18 cellular contexts compared by ENCODE assay signal in the genomic region with DNA sequence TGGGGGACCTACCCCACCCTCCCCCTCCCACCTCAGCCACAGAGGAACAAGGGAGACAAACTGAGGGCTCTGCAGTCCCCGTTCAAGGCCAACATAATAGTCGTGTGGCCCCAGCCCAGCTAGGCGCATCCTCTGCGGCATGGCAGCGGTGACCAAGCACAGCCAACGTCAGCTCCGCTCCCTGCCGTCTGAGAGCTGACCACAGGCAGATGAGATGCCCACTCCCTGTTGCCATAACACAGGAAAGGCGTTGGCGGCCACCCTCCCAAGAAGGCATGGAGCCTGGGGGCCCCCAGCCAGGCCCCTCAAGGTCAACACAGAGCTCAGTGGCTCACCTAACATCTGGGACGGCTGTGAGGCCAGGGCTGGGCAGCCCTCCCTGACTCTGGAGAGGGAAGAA. TPM values are rescaled to one million over a fixed set of nuclear protein-coding genes. Genes with fewer than 3 reads are reported as not detected.
A peak's percentile ranks its signal among the peaks of the same experiment; 100 is the strongest.
DNase-seq lines count a peak whose midpoint lies in the region; ATAC-seq and TF ChIP-seq lines count a peak whose summit lies in the region.
"Had no signal": no experiment of that assay in that cellular context is flagged by ENCODE, and none has a peak within 500 bp of the region (broad histone marks: within the 10 kb centered on the region; RNA-seq: fewer than 3 reads in every experiment).

No MANE protein-coding gene starts in this region.

- H3K27me3 Mint-ChIP-seq in activated CD8-positive, alpha-beta T cell treated with anti-CD3 and anti-CD28 coated beads, Interleukin-2, amount 10 ng/mL, durations not matched to agents 7 days and 5 days (ENCODE audit: low read depth), result no peaks in the 10 kb centered on the region
- no peaks in the 10 kb centered on the region for H3K27me3 Mint-ChIP-seq in activated CD8-positive, alpha-beta T cell treated with anti-CD3 and anti-CD28 coated beads for 36 hours
- H3K27me3 Mint-ChIP-seq: B cell; CD4-positive, alpha-beta memory T cell had no signal

- intact Hi-C loops in activated CD8-positive, alpha-beta T cell treated with anti-CD3 and anti-CD28 coated beads for 36 hours (cut with micrococcal nuclease), result no loop called here
- intact Hi-C loops in sciatic nerve (cut with DNase I), result no loop called here

- H3K4me1 Mint-ChIP-seq in activated CD8-positive, alpha-beta T cell treated with anti-CD3 and anti-CD28 coated beads, Interleukin-2, amount 10 ng/mL, durations not matched to agents 7 days and 5 days (ENCODE audit: low read depth), result peaks cover 2% of the 10 kb centered on the region
- H3K4me1 Mint-ChIP-seq in activated CD8-positive, alpha-beta T cell treated with anti-CD3 and anti-CD28 coated beads for 36 hours (ENCODE audit: low read depth), result no peaks in the 10 kb centered on the region
- H3K4me1 Mint-ChIP-seq: B cell had no signal

- CTCF ChIA-PET in activated CD8-positive, alpha-beta T cell treated with anti-CD3 and anti-CD28 coated beads, Interleukin-2, amount 10 ng/mL, durations not matched to agents 7 days and 5 days (lab: Charles Lee), result no interaction called here
- CTCF ChIA-PET in activated CD8-positive, alpha-beta T cell treated with anti-CD3 and anti-CD28 coated beads for 36 hours (lab: Charles Lee), result interaction anchor here (1.0 kb wide), 1 partner anchor 40 kb away, joined by 4 read pairs; no protein-coding TSS in a partner anchor
- CTCF ChIA-PET in RWPE1 (lab: Yijun Ruan, JAX), result no interaction called here

- ATAC-seq in activated CD8-positive, alpha-beta T cell treated with anti-CD3 and anti-CD28 coated beads, Interleukin-2, amount 10 ng/mL, durations not matched to agents 7 days and 5 days, result peak; percentile 21
- no peak for ATAC-seq in activated CD8-positive, alpha-beta T cell treated with anti-CD3 and anti-CD28 coated beads for 36 hours
- ATAC-seq in sciatic nerve (peak; percentile 20), GM18867 (IDR thresholded peaks at IDR 0.05; ENCODE audit: unreplicated experiment) (no peak)
- ATAC-seq: HCT116 had no signal

- H3K9ac ChIP-seq in BLaER1, result peak overlapping the region; percentile 43; the same call in 1 of the 2 replicates
- H3K9ac ChIP-seq: GM23248 had no signal

- no peak for DNase-seq in activated CD8-positive, alpha-beta T cell treated with anti-CD3 and anti-CD28 coated beads, Interleukin-2, amount 10 ng/mL, durations not matched to agents 7 days and 5 days
- DNase-seq in activated CD8-positive, alpha-beta T cell treated with anti-CD3 and anti-CD28 coated beads for 36 hours, result no peak
- DNase-seq in RWPE1 (ENCODE audit: low spot score), result no peak
- DNase-seq in sciatic nerve (ENCODE audit: low spot score), result no peak
- DNase-seq in NCI-H2196 (lab: John Stamatoyannopoulos, UW; ENCODE audit: unreplicated experiment), result no peak
- no peak for DNase-seq in KBM-7
- DNase-seq: Calu3; CD4-positive, alpha-beta memory T cell; COR-L47; DMS53; DMS79 treated with DMSO at 0.1 percent for 48 hours; GM23248; H7 had no signal

- no peaks in the 10 kb centered on the region for H3K27me3 ChIP-seq in BLaER1

- no peak overlapping the region for H3K27ac Mint-ChIP-seq in activated CD8-positive, alpha-beta T cell treated with anti-CD3 and anti-CD28 coated beads, Interleukin-2, amount 10 ng/mL, durations not matched to agents 7 days and 5 days
- no peak overlapping the region for H3K27ac Mint-ChIP-seq in activated CD8-positive, alpha-beta T cell treated with anti-CD3 and anti-CD28 coated beads for 36 hours
- H3K27ac Mint-ChIP-seq: B cell had no signal

- peaks cover 28% of the 10 kb centered on the region for H3K36me3 Mint-ChIP-seq in activated CD8-positive, alpha-beta T cell treated with anti-CD3 and anti-CD28 coated beads, Interleukin-2, amount 10 ng/mL, durations not matched to agents 7 days and 5 days (ENCODE audit: low read depth)
- peaks cover 34% of the 10 kb centered on the region for H3K36me3 Mint-ChIP-seq in activated CD8-positive, alpha-beta T cell treated with anti-CD3 and anti-CD28 coated beads for 36 hours (ENCODE audit: low read depth)

- peak overlapping the region; percentile 73 for H3K27ac ChIP-seq in BLaER1
- H3K27ac ChIP-seq in RWPE1, result peak overlapping the region; percentile 32
- H3K27ac ChIP-seq: 22Rv1, GM23248 had no signal

- H3K36me3 ChIP-seq in BLaER1, result peaks cover 79% of the 10 kb centered on the region

- no peaks in the 10 kb centered on the region for H3K9me3 Mint-ChIP-seq in activated CD8-positive, alpha-beta T cell treated with anti-CD3 and anti-CD28 coated beads, Interleukin-2, amount 10 ng/mL, durations not matched to agents 7 days and 5 days (ENCODE audit: insufficient read depth)
- no peaks in the 10 kb centered on the region for H3K9me3 Mint-ChIP-seq in activated CD8-positive, alpha-beta T cell treated with anti-CD3 and anti-CD28 coated beads for 36 hours
- H3K9me3 Mint-ChIP-seq: CD4-positive, alpha-beta memory T cell had no signal

- H3K4me2 ChIP-seq in BLaER1, result peak overlapping the region; percentile 89

- no peak overlapping the region for H3K4me3 ChIP-seq in BLaER1
- H3K4me3 ChIP-seq: GM23248 had no signal

- no peak overlapping the region for H3K4me3 Mint-ChIP-seq in activated CD8-positive, alpha-beta T cell treated with anti-CD3 and anti-CD28 coated beads, Interleukin-2, amount 10 ng/mL, durations not matched to agents 7 days and 5 days
- no peak overlapping the region for H3K4me3 Mint-ChIP-seq in activated CD8-positive, alpha-beta T cell treated with anti-CD3 and anti-CD28 coated beads for 36 hours
- H3K4me3 Mint-ChIP-seq: B cell; CD4-positive, alpha-beta memory T cell had no signal

- no peak for TF ChIP-seq CTCF in activated CD8-positive, alpha-beta T cell treated with anti-CD3 and anti-CD28 coated beads for 36 hours (IDR thresholded peaks at IDR 0.05)
- TF ChIP-seq CTCF in RWPE1 (conservative IDR thresholded peaks at IDR 0.05; ENCODE audit: low read depth), result no peak

- peaks cover 38% of the 10 kb centered on the region for H4K20me1 ChIP-seq in BLaER1

- POLR2A ChIA-PET in activated CD8-positive, alpha-beta T cell treated with anti-CD3 and anti-CD28 coated beads, Interleukin-2, amount 10 ng/mL, durations not matched to agents 7 days and 5 days (lab: Charles Lee), result interaction anchor here (0.6 kb wide), 1 partner anchor 32 kb away, joined by 3 read pairs; the partner anchor contains the start of gene UBC
- POLR2A ChIA-PET in activated CD8-positive, alpha-beta T cell treated with anti-CD3 and anti-CD28 coated beads for 36 hours (lab: Charles Lee), result no interaction called here
- POLR2A ChIA-PET in RWPE1 (lab: Yijun Ruan, JAX; ENCODE audit: low non-redundant PET), result no interaction called here

- H3K4me1 ChIP-seq in BLaER1, result peaks cover 63% of the 10 kb centered on the region

- in situ Hi-C loops in KBM-7 (cut with MboI; ENCODE audit: low pct_unique_long_range_greater_than_20kb, low sequenced_read_pairs), result no loop called here

- no peaks in the 10 kb centered on the region for H3K9me3 ChIP-seq in BLaER1

RNA-seq across cellular contexts. Expression of gene UBC, which starts 32.6 kb away (rescaled TPM):
- total RNA-seq in activated CD8-positive, alpha-beta T cell treated with anti-CD3 and anti-CD28 coated beads, Interleukin-2, amount 10 ng/mL, durations not matched to agents 7 days and 5 days, result 100 to 1,000 TPM; 974 to 998 TPM
- total RNA-seq in activated CD8-positive, alpha-beta T cell treated with anti-CD3 and anti-CD28 coated beads for 36 hours, result 1,000 to 10,000 TPM in 1 of 2 experiments, 100 to 1,000 TPM in 1; 963 to 1,010 TPM
- total RNA-seq in sciatic nerve, result 979 TPM

RNA-seq across cellular contexts. Expression of gene DHX37, which starts 41.9 kb away (rescaled TPM):
- total RNA-seq in activated CD8-positive, alpha-beta T cell treated with anti-CD3 and anti-CD28 coated beads, Interleukin-2, amount 10 ng/mL, durations not matched to agents 7 days and 5 days, result 10 to 100 TPM; 33.3 to 34.6 TPM
- 10 to 100 TPM; 32.4 to 33.5 TPM for total RNA-seq in activated CD8-positive, alpha-beta T cell treated with anti-CD3 and anti-CD28 coated beads for 36 hours
- 16.9 TPM for total RNA-seq in sciatic nerve

RNA-seq across cellular contexts. Expression of gene BRI3BP, which starts 46.4 kb away (rescaled TPM):
- total RNA-seq in activated CD8-positive, alpha-beta T cell treated with anti-CD3 and anti-CD28 coated beads, Interleukin-2, amount 10 ng/mL, durations not matched to agents 7 days and 5 days, result 10 to 100 TPM; 26.5 to 27.0 TPM
- 10 to 100 TPM; 22.1 to 22.3 TPM for total RNA-seq in activated CD8-positive, alpha-beta T cell treated with anti-CD3 and anti-CD28 coated beads for 36 hours
- total RNA-seq in sciatic nerve, result 4.0 TPM

Comparison
In these comparisons a context has a peak if more than half of its experiments do, and no peak if none do; other contexts are left out.
1. ATAC-seq: peak in activated CD8-positive, alpha-beta T cell treated with anti-CD3 and anti-CD28 coated beads, Interleukin-2, amount 10 ng/mL, durations not matched to agents 7 days and 5 days (single experiment) and sciatic nerve (single experiment); none in activated CD8-positive, alpha-beta T cell treated with anti-CD3 and anti-CD28 coated beads for 36 hours (single experiment) and GM18867 (single experiment).